Comparison of ENCODE assay signal across 19 cellular contexts in the genomic region with DNA sequence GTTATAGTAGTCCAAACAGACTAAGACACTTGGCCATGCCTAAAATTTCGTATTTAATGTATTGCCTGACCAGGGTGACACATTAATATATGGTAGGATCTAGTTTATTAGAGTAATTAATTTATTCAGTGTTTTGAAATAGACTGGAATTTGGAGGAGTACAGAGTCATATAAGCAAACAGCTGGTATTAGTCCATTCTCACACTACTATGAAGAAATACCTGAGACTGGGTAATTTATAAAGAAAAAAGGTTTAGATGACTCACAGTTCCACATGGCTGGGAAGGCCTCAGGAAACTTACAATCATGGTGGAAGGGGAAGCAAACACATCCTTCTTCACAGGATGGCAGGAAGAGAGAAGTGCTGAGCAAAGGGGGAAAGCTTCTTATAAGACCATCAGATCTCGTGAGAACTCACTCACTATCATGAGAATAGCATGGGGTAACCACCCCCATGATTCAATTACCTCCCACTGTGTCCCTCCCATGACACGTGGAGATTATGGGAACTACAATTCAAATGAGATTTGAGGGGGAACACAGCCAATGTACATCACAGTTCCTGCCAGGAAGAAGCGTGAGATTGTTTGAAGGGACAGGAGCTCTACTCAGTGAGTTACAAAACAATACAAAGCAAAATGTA.
"Had no signal": no experiment of that assay in that cellular context is flagged by ENCODE, and none has a peak within 500 bp of the region (broad histone marks: within the 10 kb centered on the region; RNA-seq: fewer than 3 reads in every experiment).

No MANE protein-coding gene starts in this region.

- H3K4me1 ChIP-seq: gastrocnemius medialis, heart left ventricle, pancreas, thyroid gland had no signal

- H3K36me3 ChIP-seq: gastrocnemius medialis had no signal

- DNase-seq: activated CD4-positive, alpha-beta T cell treated with anti-CD3 and anti-CD28 coated beads for 36 hours; activated CD4-positive, alpha-beta T cell treated with anti-CD3 and anti-CD28 coated beads, Interleukin-2, amount 50 U/mL, for 48 hours; activated T-cell treated with anti-CD3 and anti-CD28 coated beads for 4 hours; amygdala; gastrocnemius medialis; heart left ventricle; immature natural killer cell; kidney glomerular epithelial cell; left ventricle myocardium superior; natural killer cell; pancreas; stimulated activated CD4-positive, alpha-beta T cell treated with anti-CD3 and anti-CD28 coated beads, Interleukin-4, amount 100 ng/mL, for 4 hours; stimulated activated naive CD4-positive, alpha-beta T cell; thyroid gland had no signal

- H3K4me1 Mint-ChIP-seq: activated CD4-positive, alpha-beta T cell treated with anti-CD3 and anti-CD28 coated beads for 36 hours; immature natural killer cell; natural killer cell had no signal

- ATAC-seq: activated CD4-positive, alpha-beta T cell treated with anti-CD3 and anti-CD28 coated beads for 36 hours; gastrocnemius medialis; heart left ventricle; left ventricle myocardium superior; natural killer cell; pancreas; sciatic nerve had no signal

- H3K27me3 Mint-ChIP-seq: activated CD4-positive, alpha-beta T cell treated with anti-CD3 and anti-CD28 coated beads for 36 hours; activated naive CD8-positive, alpha-beta T cell had no signal

- H3K27me3 ChIP-seq: gastrocnemius medialis, heart left ventricle, pancreas, thyroid gland had no signal

- H3K27ac ChIP-seq: gastrocnemius medialis, heart left ventricle, pancreas, thyroid gland had no signal

- H3K27ac Mint-ChIP-seq: activated CD4-positive, alpha-beta T cell treated with anti-CD3 and anti-CD28 coated beads for 36 hours; activated naive CD8-positive, alpha-beta T cell; activated T-helper 1 cell treated with anti-CD3 and anti-CD28 coated beads, Interleukin-12 subunit alpha, Interleukin-12 subunit beta, Interleukin-2, Interleukin-4 antibody, amounts not matched to agents 30 ng/mL and 10 ng/mL and 1 ng/mL, durations not matched to agents 14 hours and 24 hours and 36 hours; immature natural killer cell; natural killer cell; T-helper 2 cell treated with Interferon-gamma antibody and Interleukin-4, amounts not matched to agents 5 μg/mL and 100 μg/mL, for 36 hours had no signal

- H3K4me3 ChIP-seq: gastrocnemius medialis, heart left ventricle, pancreas, smooth muscle cell, thyroid gland had no signal

- H3K9me3 Mint-ChIP-seq: activated T-helper 1 cell treated with anti-CD3 and anti-CD28 coated beads, Interleukin-12 subunit alpha, Interleukin-12 subunit beta, Interleukin-2, Interleukin-4 antibody, amounts not matched to agents 30 ng/mL and 10 ng/mL and 1 ng/mL, durations not matched to agents 14 hours and 24 hours and 36 hours; immature natural killer cell; natural killer cell; T-helper 2 cell treated with Interferon-gamma antibody and Interleukin-4, amounts not matched to agents 5 μg/mL and 100 μg/mL, for 36 hours had no signal

- H3K4me2 ChIP-seq: smooth muscle cell had no signal

- H3K4me3 Mint-ChIP-seq: activated CD4-positive, alpha-beta T cell treated with anti-CD3 and anti-CD28 coated beads for 36 hours; activated naive CD8-positive, alpha-beta T cell; activated T-helper 1 cell treated with anti-CD3 and anti-CD28 coated beads, Interleukin-12 subunit alpha, Interleukin-12 subunit beta, Interleukin-2, Interleukin-4 antibody, amounts not matched to agents 30 ng/mL and 10 ng/mL and 1 ng/mL, durations not matched to agents 14 hours and 24 hours and 36 hours; immature natural killer cell; natural killer cell; T-helper 2 cell treated with Interferon-gamma antibody and Interleukin-4, amounts not matched to agents 5 μg/mL and 100 μg/mL, for 36 hours had no signal
